In genomic region chr9:88174324-88174723, GRCh38 we compare ENCODE assay signal across 24 cellular contexts. TPM values are rescaled to one million over a fixed set of nuclear protein-coding genes. Genes with fewer than 3 reads are reported as not detected.
A peak's percentile ranks its signal among the peaks of the same experiment; 100 is the strongest.
DNase-seq lines count a peak whose midpoint lies in the region; ATAC-seq and TF ChIP-seq lines count a peak whose summit lies in the region.
"Had no signal": no experiment of that assay in that cellular context is flagged by ENCODE, and none has a peak within 500 bp of the region (broad histone marks: within the 10 kb centered on the region; RNA-seq: fewer than 3 reads in every experiment).

No MANE protein-coding gene starts in this region.

- no peaks in the 10 kb centered on the region for H3K9me3 Mint-ChIP-seq in activated T-helper 17 cell treated with anti-CD3 and anti-CD28 coated beads, Interleukin-2, amount 50 U/mL, for 72 hours
- H3K9me3 Mint-ChIP-seq: activated CD8-positive, alpha-beta T cell treated with anti-CD3 and anti-CD28 coated beads for 36 hours; activated naive CD4-positive, alpha-beta T cell treated with anti-CD3 and anti-CD28 coated beads for 36 hours; activated T-cell treated with anti-CD3 and anti-CD28 coated beads, Interleukin-2, amount 50 U/mL, for 24 hours; effector memory CD8-positive, alpha-beta T cell; T-helper 1 cell treated with Interleukin-12 subunit alpha and Interleukin-12 subunit beta and Interleukin-4 antibody, amounts not matched to agents 30 μg/mL and 1 μg/mL, for 36 hours had no signal

- TF ChIP-seq RAD21 in Ishikawa (IDR thresholded peaks at IDR 0.05; ENCODE audit: low read depth): 0 out of 2 replicates have a peak, but pooled peaks have one; percentile 6

- H3K4me3 Mint-ChIP-seq in activated T-helper 17 cell treated with anti-CD3 and anti-CD28 coated beads, Interleukin-2, amount 50 U/mL, for 72 hours: no peak overlapping the region
- H3K4me3 Mint-ChIP-seq: activated CD8-positive, alpha-beta T cell treated with anti-CD3 and anti-CD28 coated beads for 36 hours; activated naive CD4-positive, alpha-beta T cell treated with anti-CD3 and anti-CD28 coated beads for 36 hours; activated T-cell treated with anti-CD3 and anti-CD28 coated beads, Interleukin-2, amount 50 U/mL, for 24 hours; effector memory CD8-positive, alpha-beta T cell; neural crest cell; T-helper 1 cell treated with Interleukin-12 subunit alpha and Interleukin-12 subunit beta and Interleukin-4 antibody, amounts not matched to agents 30 μg/mL and 1 μg/mL, for 36 hours; WTC11 had no signal

- H3K9me3 ChIP-seq in AG04450 (ENCODE audit: control insufficient read depth, insufficient read depth, low read length) (no peaks in the 10 kb centered on the region), WERI-Rb-1 (ENCODE audit: severe bottlenecking) (no peaks in the 10 kb centered on the region), MM.1S (replicated peaks; ENCODE audit: insufficient read depth, low read length) (no peaks in the 10 kb centered on the region)
- H3K9me3 ChIP-seq: psoas muscle had no signal

- TF ChIP-seq CTCF in AG04450 (IDR thresholded peaks at IDR 0.05; ENCODE audit: low read depth, low read length) (peak; percentile 19; the same call in 1 of the 2 replicates), WERI-Rb-1 (IDR thresholded peaks at IDR 0.05; ENCODE audit: low read depth, low read length) (0 out of 2 replicates have a peak, but pooled peaks have one; percentile 18), MM.1S (IDR thresholded peaks at IDR 0.05; ENCODE audit: low read length) (no peak)

- H3K36me3 ChIP-seq in WERI-Rb-1 (no peaks in the 10 kb centered on the region), MM.1S (replicated peaks; ENCODE audit: insufficient read depth, low read length) (no peaks in the 10 kb centered on the region)

- POLR2A ChIA-PET in AG04450 (lab: Yijun Ruan, JAX): interaction anchor here (0.7 kb wide), 1 partner anchor 406 kb away, joined by 3 read pairs; no protein-coding TSS in a partner anchor

- no peak for TF ChIP-seq EP300 in Ishikawa (IDR thresholded peaks at IDR 0.05; ENCODE audit: borderline replicate concordance)

- no peaks in the 10 kb centered on the region for H3K27me3 ChIP-seq in AG04450 (ENCODE audit: control insufficient read depth, insufficient read depth, low read length)
- H3K27me3 ChIP-seq in WERI-Rb-1 (ENCODE audit: insufficient read depth, low read depth, severe bottlenecking): no peaks in the 10 kb centered on the region
- H3K27me3 ChIP-seq in MM.1S (replicated peaks; ENCODE audit: insufficient read depth, low read length): no peaks in the 10 kb centered on the region

- no peaks in the 10 kb centered on the region for H3F3A ChIP-seq in MM.1S (ENCODE audit: insufficient read depth, low read length)

- H4K20me1 ChIP-seq in MM.1S (ENCODE audit: insufficient read depth, low read length): no peaks in the 10 kb centered on the region

- peaks cover 15% of the 10 kb centered on the region for H3K4me1 Mint-ChIP-seq in activated T-helper 17 cell treated with anti-CD3 and anti-CD28 coated beads, Interleukin-2, amount 50 U/mL, for 72 hours
- H3K4me1 Mint-ChIP-seq: neural crest cell had no signal

- no peaks in the 10 kb centered on the region for H3K79me2 ChIP-seq in MM.1S (ENCODE audit: low read length)

- no peaks in the 10 kb centered on the region for H3K4me1 ChIP-seq in MM.1S (ENCODE audit: low read length)
- H3K4me1 ChIP-seq: psoas muscle had no signal

- no peaks in the 10 kb centered on the region for H3K36me3 Mint-ChIP-seq in activated T-helper 17 cell treated with anti-CD3 and anti-CD28 coated beads, Interleukin-2, amount 50 U/mL, for 72 hours (ENCODE audit: low read depth)
- H3K36me3 Mint-ChIP-seq: WTC11 had no signal

- DNase-seq in AG04450 (ENCODE audit: low read depth, low spot score) (no peak), WERI-Rb-1 (peak; percentile 30), kidney tubule cell (ENCODE audit: low spot score) (peak; percentile 22), SHP77 treated with DMSO at 0.1 percent for 48 hours (lab: John Stamatoyannopoulos, UW) (no peak), MM.1S (no peak)
- DNase-seq: activated CD8-positive, alpha-beta T cell treated with anti-CD3 and anti-CD28 coated beads for 36 hours; activated naive CD4-positive, alpha-beta T cell treated with anti-CD3 and anti-CD28 coated beads for 36 hours; activated T-cell treated with anti-CD3 and anti-CD28 coated beads, Interleukin-2, amount 50 U/mL, for 24 hours; anterior cingulate cortex; effector memory CD8-positive, alpha-beta T cell; H7; kidney glomerular epithelial cell; NCI-H1694 treated with DMSO at 0.1 percent for 48 hours; psoas muscle; stimulated activated CD4-positive, alpha-beta T cell treated with anti-CD3 and anti-CD28 coated beads, Interleukin-4, amount 100 ng/mL, for 4 hours had no signal

- no peak overlapping the region for H3K27ac Mint-ChIP-seq in activated T-helper 17 cell treated with anti-CD3 and anti-CD28 coated beads, Interleukin-2, amount 50 U/mL, for 72 hours
- H3K27ac Mint-ChIP-seq: activated CD8-positive, alpha-beta T cell treated with anti-CD3 and anti-CD28 coated beads for 36 hours; activated naive CD4-positive, alpha-beta T cell treated with anti-CD3 and anti-CD28 coated beads for 36 hours; activated T-cell treated with anti-CD3 and anti-CD28 coated beads, Interleukin-2, amount 50 U/mL, for 24 hours; effector memory CD8-positive, alpha-beta T cell; T-helper 1 cell treated with Interleukin-12 subunit alpha and Interleukin-12 subunit beta and Interleukin-4 antibody, amounts not matched to agents 30 μg/mL and 1 μg/mL, for 36 hours; WTC11 had no signal

- no peaks in the 10 kb centered on the region for H3K9me2 ChIP-seq in MM.1S (replicated peaks; ENCODE audit: insufficient read depth, low read length)

- peaks cover 9% of the 10 kb centered on the region for H3K27me3 Mint-ChIP-seq in activated T-helper 17 cell treated with anti-CD3 and anti-CD28 coated beads, Interleukin-2, amount 50 U/mL, for 72 hours
- H3K27me3 Mint-ChIP-seq: effector memory CD8-positive, alpha-beta T cell had no signal

- CTCF ChIA-PET in AG04450 (lab: Charles Lee): no interaction called here

- H2AFZ ChIP-seq in MM.1S (ENCODE audit: low read length): no peak overlapping the region

- no peak overlapping the region for H3K4me2 ChIP-seq in MM.1S (ENCODE audit: low read depth, low read length)

- H3K4me3 ChIP-seq in AG04450 (ENCODE audit: low read depth, low read length): no peak overlapping the region
- no peak overlapping the region for H3K4me3 ChIP-seq in WERI-Rb-1 (ENCODE audit: low read depth, low read length)
- no peak overlapping the region for H3K4me3 ChIP-seq in MM.1S (ENCODE audit: low read length)
- H3K4me3 ChIP-seq: psoas muscle had no signal

- ATAC-seq in activated T-helper 17 cell treated with anti-CD3 and anti-CD28 coated beads, Interleukin-2, amount 50 U/mL, for 72 hours (replicated peaks): no peak
- no peak for ATAC-seq in HG02938 (IDR thresholded peaks at IDR 0.05; ENCODE audit: unreplicated experiment)
- ATAC-seq: activated CD8-positive, alpha-beta T cell treated with anti-CD3 and anti-CD28 coated beads for 36 hours; effector memory CD8-positive, alpha-beta T cell; psoas muscle; WTC11 had no signal

- no peak overlapping the region for H3K9ac ChIP-seq in MM.1S (ENCODE audit: low read length)

- H3K27ac ChIP-seq in AG04450 (ENCODE audit: low read depth, low read length) (no peak overlapping the region), WERI-Rb-1 (no peak overlapping the region), MM.1S (ENCODE audit: low read length) (no peak overlapping the region)
- H3K27ac ChIP-seq: C4-2B, psoas muscle had no signal

TF ChIP-seq in Ishikawa, 13 proteins besides CTCF, POLR2A, EP300 and RAD21:
- no peak for TF ChIP-seq TEAD4 (IDR thresholded peaks at IDR 0.05)
TF ChIP-seq in Ishikawa: peak in this region for 0.

RNA-seq across cellular contexts. Expression of gene SPATA31C2, which starts 36.0 kb away (rescaled TPM):
- not detected in 2 replicates for polyA plus RNA-seq in AG04450 (2011; rRNA removed)
- polyA minus RNA-seq in AG04450 (2011; rRNA and poly(A)+ RNA removed): not detected in 2 replicates
- total RNA-seq in activated T-helper 17 cell treated with anti-CD3 and anti-CD28 coated beads, Interleukin-2, amount 50 U/mL, for 72 hours: not detected
- total RNA-seq: activated naive CD4-positive, alpha-beta T cell treated with anti-CD3 and anti-CD28 coated beads for 36 hours; cerebellum; psoas muscle; ureter had no signal
- polyA plus RNA-seq: psoas muscle had no signal

Comparison
In these comparisons a context has a peak if more than half of its experiments do, and no peak if none do; other contexts are left out.
1. DNase-seq: peak in WERI-Rb-1 (single experiment) and kidney tubule cell (single experiment); none in AG04450 (single experiment), SHP77 treated with DMSO at 0.1 percent for 48 hours (single experiment) and MM.1S (single experiment).